Comparison of ENCODE assay signal across 8 cellular contexts in genomic region chr3:42880601-42881451, GRCh38. TPM values are rescaled to one million over a fixed set of nuclear protein-coding genes. Genes with fewer than 3 reads are reported as not detected.
DNase-seq lines count a peak whose midpoint lies in the region; ATAC-seq and TF ChIP-seq lines count a peak whose summit lies in the region.

No MANE protein-coding gene starts in this region.

- POLR2A ChIA-PET in activated CD4-positive, alpha-beta memory T cell treated with anti-CD3 and anti-CD28 coated beads for 36 hours (lab: Charles Lee): interaction anchor here (0.5 kb wide), 1 partner anchor 414 kb away, joined by 3 read pairs; no protein-coding TSS in a partner anchor

- no peaks in the 10 kb centered on the region for H3K36me3 Mint-ChIP-seq in activated CD4-positive, alpha-beta memory T cell treated with anti-CD3 and anti-CD28 coated beads for 36 hours

- peak overlapping the region; percentile 34 for H3K27ac ChIP-seq in C4-2B

- H3K4me1 Mint-ChIP-seq in activated CD4-positive, alpha-beta memory T cell treated with anti-CD3 and anti-CD28 coated beads for 36 hours (ENCODE audit: low read depth): peaks cover 10% of the 10 kb centered on the region

- TF ChIP-seq CTCF in C4-2B (conservative IDR thresholded peaks at IDR 0.05): peak; percentile 89

- CTCF ChIA-PET in activated CD4-positive, alpha-beta memory T cell treated with anti-CD3 and anti-CD28 coated beads for 36 hours (lab: Charles Lee): interaction anchor here (0.7 to 3.4 kb wide), 9 partner anchors 42 to 378 kb away, joined by 3 to 24 read pairs (median 6); partner anchors contain the start of gene VIPR1

- DNase-seq in GM19240 (ENCODE audit: insufficient read length, low spot score): peak; percentile 89
- DNase-seq in NCI-H69 (lab: John Stamatoyannopoulos, UW): peak; percentile 89
- peak; percentile 93 for DNase-seq in activated CD4-positive, alpha-beta memory T cell treated with anti-CD3 and anti-CD28 coated beads for 36 hours
- peak; percentile 78 for DNase-seq in effector CD8-positive, alpha-beta T cell (lab: John Stamatoyannopoulos, UW)
- DNase-seq in medulla oblongata (ENCODE audit: extremely low spot score): peak; percentile 89
- peak; percentile 72 to 77 (median 76) for DNase-seq in stimulated activated CD4-positive, alpha-beta T cell treated with anti-CD3 and anti-CD28 coated beads, TNF-alpha, amount 100 ng/mL, for 4 hours (ENCODE audit: low read depth in 3 of 3)

- H3K27ac Mint-ChIP-seq in activated CD4-positive, alpha-beta memory T cell treated with anti-CD3 and anti-CD28 coated beads for 36 hours: no peak overlapping the region

- peak; percentile 98 for ATAC-seq in HG03442 (IDR thresholded peaks at IDR 0.05; ENCODE audit: unreplicated experiment)

- peaks cover 1% of the 10 kb centered on the region for H3K27me3 Mint-ChIP-seq in activated CD4-positive, alpha-beta memory T cell treated with anti-CD3 and anti-CD28 coated beads for 36 hours

- intact Hi-C loops in activated CD4-positive, alpha-beta memory T cell treated with anti-CD3 and anti-CD28 coated beads for 36 hours (cut with micrococcal nuclease): loop anchor here (1.0 to 2.0 kb wide), 3 partner anchors 50 to 108 kb away; partner anchors contain the start of gene CCDC13

- peak overlapping the region; percentile 76 for H3K4me3 Mint-ChIP-seq in activated CD4-positive, alpha-beta memory T cell treated with anti-CD3 and anti-CD28 coated beads for 36 hours

- H3K9me3 Mint-ChIP-seq in activated CD4-positive, alpha-beta memory T cell treated with anti-CD3 and anti-CD28 coated beads for 36 hours: no peaks in the 10 kb centered on the region

RNA-seq across cellular contexts. Expression of gene CYP8B1, which starts 5.1 kb away (rescaled TPM):
- not detected for total RNA-seq in activated CD4-positive, alpha-beta memory T cell treated with anti-CD3 and anti-CD28 coated beads for 36 hours

RNA-seq across cellular contexts. Expression of gene ZNF662, which starts 25.1 kb away (rescaled TPM):
- under 1 TPM; 0.39 to 0.64 TPM for total RNA-seq in activated CD4-positive, alpha-beta memory T cell treated with anti-CD3 and anti-CD28 coated beads for 36 hours

Comparison
In these comparisons a context has a peak if more than half of its experiments do, and no peak if none do; other contexts are left out.
1. Peak in every context shown above with its lines: DNase-seq, ATAC-seq and H3K27ac ChIP-seq.